ENCODE assay signal across 31 cellular contexts in genomic region chr2:99340669-99341236, GRCh38. TPM values are rescaled to one million over a fixed set of nuclear protein-coding genes. Genes with fewer than 3 reads are reported as not detected.
DNase-seq lines count a peak whose midpoint lies in the region; ATAC-seq, FAIRE-seq and TF ChIP-seq lines count a peak whose summit lies in the region.
"Had no signal": no experiment of that assay in that cellular context is flagged by ENCODE, and none has a peak within 500 bp of the region (broad histone marks: within the 10 kb centered on the region; RNA-seq: fewer than 3 reads in every experiment).

No MANE protein-coding gene starts in this region.

- no TSS peak for BruUV-seq in K562 (replicated peaks; lab: Mats Ljungman, UMichigan)

- no peak overlapping the region for H4K5ac ChIP-seq in mesendoderm (ENCODE audit: low read length)

- peaks cover 86% of the 10 kb centered on the region for H3K79me2 ChIP-seq in Loucy (ENCODE audit: insufficient read depth, low read length)
- H3K79me2 ChIP-seq in K562 (ENCODE audit: control insufficient read depth, insufficient read depth, low read length): peaks cover 95% of the 10 kb centered on the region
- peaks cover 67% of the 10 kb centered on the region for H3K79me2 ChIP-seq in mesendoderm (ENCODE audit: control insufficient read depth, insufficient read depth, low read length)

- H3K27ac Mint-ChIP-seq in activated CD4-positive, alpha-beta T cell treated with anti-CD3 and anti-CD28 coated beads for 36 hours: no peak overlapping the region
- no peak overlapping the region for H3K27ac Mint-ChIP-seq in naive thymus-derived CD4-positive, alpha-beta T cell
- no peak overlapping the region for H3K27ac Mint-ChIP-seq in activated CD8-positive, alpha-beta T cell treated with anti-CD3 and anti-CD28 coated beads for 36 hours
- H3K27ac Mint-ChIP-seq: activated CD4-positive, alpha-beta T cell treated with anti-CD3 and anti-CD28 coated beads, Interleukin-2, amount 10 ng/mL, durations not matched to agents 7 days and 5 days; activated naive CD4-positive, alpha-beta T cell treated with anti-CD3 and anti-CD28 coated beads, Interleukin-2, amount 50 U/mL, for 72 hours; dendritic cell treated with granulocyte-macrophage colony-stimulating factor and Interleukin-4, amounts not matched to agents 40 ng/mL and 50 ng/mL, for 4 days; endodermal cell; stimulated activated naive CD8-positive, alpha-beta T cell treated with anti-CD3 and anti-CD28 coated beads, Interleukin-15, amount 100 ng/mL, for 72 hours had no signal

- no peak overlapping the region for H2BK15ac ChIP-seq in mesendoderm (replicated peaks; ENCODE audit: low read depth)

- no peak for ATAC-seq in activated CD4-positive, alpha-beta T cell treated with anti-CD3 and anti-CD28 coated beads for 36 hours
- no peak for ATAC-seq in K562
- no peak for ATAC-seq in naive thymus-derived CD4-positive, alpha-beta T cell
- ATAC-seq in GM21737 (IDR thresholded peaks at IDR 0.05; ENCODE audit: unreplicated experiment): no peak
- no peak for ATAC-seq in activated CD8-positive, alpha-beta T cell treated with anti-CD3 and anti-CD28 coated beads for 36 hours
- ATAC-seq: activated naive CD4-positive, alpha-beta T cell treated with anti-CD3 and anti-CD28 coated beads, Interleukin-2, amount 50 U/mL, for 72 hours; gastrocnemius medialis; left lung; psoas muscle; stimulated activated naive CD8-positive, alpha-beta T cell treated with anti-CD3 and anti-CD28 coated beads, Interleukin-15, amount 100 ng/mL, for 72 hours had no signal

- H2BK120ac ChIP-seq in mesendoderm (ENCODE audit: low read depth, low read length): no peak overlapping the region

- H2BK5ac ChIP-seq in mesendoderm (ENCODE audit: low read length): no peak overlapping the region

- H3K4ac ChIP-seq in mesendoderm (ENCODE audit: low read depth, low read length): no peak overlapping the region

- no peaks in the 10 kb centered on the region for H3K9me3 Mint-ChIP-seq in activated CD4-positive, alpha-beta T cell treated with anti-CD3 and anti-CD28 coated beads for 36 hours (ENCODE audit: low read depth)
- no peaks in the 10 kb centered on the region for H3K9me3 Mint-ChIP-seq in naive thymus-derived CD4-positive, alpha-beta T cell
- H3K9me3 Mint-ChIP-seq in activated CD8-positive, alpha-beta T cell treated with anti-CD3 and anti-CD28 coated beads for 36 hours: no peaks in the 10 kb centered on the region
- H3K9me3 Mint-ChIP-seq: activated CD4-positive, alpha-beta T cell treated with anti-CD3 and anti-CD28 coated beads, Interleukin-2, amount 10 ng/mL, durations not matched to agents 7 days and 5 days; activated naive CD4-positive, alpha-beta T cell treated with anti-CD3 and anti-CD28 coated beads, Interleukin-2, amount 50 U/mL, for 72 hours; central memory CD8-positive, alpha-beta T cell; dendritic cell treated with granulocyte-macrophage colony-stimulating factor and Interleukin-4, amounts not matched to agents 40 ng/mL and 50 ng/mL, for 4 days; endodermal cell; IgD-negative memory B cell; stimulated activated naive CD8-positive, alpha-beta T cell treated with anti-CD3 and anti-CD28 coated beads, Interleukin-15, amount 100 ng/mL, for 72 hours had no signal

- H2AFZ ChIP-seq in Loucy (ENCODE audit: low read length) (no peak overlapping the region), K562 (ENCODE audit: low read depth, low read length) (no peak overlapping the region)

- no peak for TF ChIP-seq EP300 in K562 (IDR thresholded peaks at IDR 0.05; ENCODE audit: low read length)

- H3K23ac ChIP-seq in mesendoderm (ENCODE audit: low read length): no peak overlapping the region

- TF ChIP-seq POLR2A in K562 (conservative IDR thresholded peaks at IDR 0.05): no peak

- H3K4me2 ChIP-seq in Loucy (ENCODE audit: low read depth, low read length, poor library complexity, severe bottlenecking): peak overlapping the region; percentile 55
- peak overlapping the region; percentile 45; the same call in 1 of the 2 replicates for H3K4me2 ChIP-seq in K562 (ENCODE audit: insufficient read depth, low read length)
- H3K4me2 ChIP-seq in mesendoderm (ENCODE audit: low read length): no peak overlapping the region

- H3K9me2 ChIP-seq in Loucy (replicated peaks; ENCODE audit: low read depth, low read length): no peaks in the 10 kb centered on the region

- TF ChIP-seq RAD21 in K562 (CRISPR knock-in tag; conservative IDR thresholded peaks at IDR 0.05 in 1 of 2, IDR thresholded peaks at IDR 0.05 in 1 of 2): no peak

- H3K27ac ChIP-seq in K562 (ENCODE audit: extremely low read depth, low read depth, low read length) (no peak overlapping the region; the same call in 2 of the 3 replicates), mesendoderm (ENCODE audit: low read depth, low read length) (no peak overlapping the region)
- H3K27ac ChIP-seq in naive thymus-derived CD4-positive, alpha-beta T cell (ENCODE audit: low read depth, low read length): no peak overlapping the region
- H3K27ac ChIP-seq: 22Rv1, gastrocnemius medialis, left lung, neutrophil, psoas muscle, skin epidermis, WERI-Rb-1 had no signal

- POLR2A ChIA-PET in activated CD4-positive, alpha-beta T cell treated with anti-CD3 and anti-CD28 coated beads for 36 hours (lab: Charles Lee): no interaction called here
- POLR2A ChIA-PET in K562 (lab: Yijun Ruan, JAX): interaction anchor here (0.6 to 1.1 kb wide), 2 partner anchors 10 to 46 kb away, joined by 3 to 4 read pairs; no protein-coding TSS in a partner anchor
- POLR2A ChIA-PET in naive thymus-derived CD4-positive, alpha-beta T cell (lab: Charles Lee): no interaction called here
- POLR2A ChIA-PET in activated CD8-positive, alpha-beta T cell treated with anti-CD3 and anti-CD28 coated beads for 36 hours (lab: Charles Lee): no interaction called here

- in situ Hi-C loops in K562 (cut with MboI): no loop called here

- H3K4me1 ChIP-seq in Loucy (ENCODE audit: insufficient read depth, low read length, poor library complexity, severe bottlenecking) (peaks cover 34% of the 10 kb centered on the region), K562 (replicated peaks in 1 of 2; ENCODE audit: control insufficient read depth in 2 of 2, insufficient read depth in 2 of 2, low read length in 2 of 2) (peaks cover 5 to 11% of the 10 kb centered on the region in 2 experiments; a peak in 3 of 5 replicates), mesendoderm (ENCODE audit: control insufficient read depth, low read depth, low read length) (no peaks in the 10 kb centered on the region)
- peaks cover 8 to 9% of the 10 kb centered on the region in 2 donors for H3K4me1 ChIP-seq in naive thymus-derived CD4-positive, alpha-beta T cell (ENCODE audit: control insufficient read depth in 2 of 2, insufficient read depth in 2 of 2, low read length in 2 of 2)

- H3K4me1 Mint-ChIP-seq in activated CD4-positive, alpha-beta T cell treated with anti-CD3 and anti-CD28 coated beads for 36 hours: peaks cover 46% of the 10 kb centered on the region
- peaks cover 22 to 58% (median 44%) of the 10 kb centered on the region in 7 donors for H3K4me1 Mint-ChIP-seq in naive thymus-derived CD4-positive, alpha-beta T cell
- peaks cover 41% of the 10 kb centered on the region for H3K4me1 Mint-ChIP-seq in activated CD8-positive, alpha-beta T cell treated with anti-CD3 and anti-CD28 coated beads for 36 hours (ENCODE audit: low read depth)

- H3K27me3 Mint-ChIP-seq in activated CD4-positive, alpha-beta T cell treated with anti-CD3 and anti-CD28 coated beads for 36 hours: no peaks in the 10 kb centered on the region
- no peaks in the 10 kb centered on the region for H3K27me3 Mint-ChIP-seq in naive thymus-derived CD4-positive, alpha-beta T cell
- H3K27me3 Mint-ChIP-seq in activated CD8-positive, alpha-beta T cell treated with anti-CD3 and anti-CD28 coated beads for 36 hours: no peaks in the 10 kb centered on the region
- H3K27me3 Mint-ChIP-seq: activated CD4-positive, alpha-beta T cell treated with anti-CD3 and anti-CD28 coated beads, Interleukin-2, amount 10 ng/mL, durations not matched to agents 7 days and 5 days; central memory CD8-positive, alpha-beta T cell; dendritic cell treated with granulocyte-macrophage colony-stimulating factor and Interleukin-4, amounts not matched to agents 40 ng/mL and 50 ng/mL, for 4 days; IgD-negative memory B cell; stimulated activated naive CD8-positive, alpha-beta T cell treated with anti-CD3 and anti-CD28 coated beads, Interleukin-15, amount 100 ng/mL, for 72 hours had no signal

- no peak for TF ChIP-seq CTCF in Loucy (conservative IDR thresholded peaks at IDR 0.05; ENCODE audit: low read length)
- TF ChIP-seq CTCF in K562 (IDR thresholded peaks at IDR 0.05 in 2 of 3, conservative IDR thresholded peaks at IDR 0.05 in 1 of 3; ENCODE audit: insufficient read depth in 2 of 3, low read depth in 1 of 3, low read length in 3 of 3): no peak
- no peak for TF ChIP-seq CTCF in activated CD8-positive, alpha-beta T cell treated with anti-CD3 and anti-CD28 coated beads for 36 hours (IDR thresholded peaks at IDR 0.05)

- H3K36me3 ChIP-seq in Loucy (ENCODE audit: insufficient read depth, low read length) (no peaks in the 10 kb centered on the region), K562 (ENCODE audit: control insufficient read depth, insufficient read depth, low read length) (peaks cover 12% of the 10 kb centered on the region; the same call in 1 of the 3 replicates), mesendoderm (ENCODE audit: control insufficient read depth, insufficient read depth, low read length) (no peaks in the 10 kb centered on the region)
- H3K36me3 ChIP-seq in naive thymus-derived CD4-positive, alpha-beta T cell (ENCODE audit: control insufficient read depth in 2 of 3, insufficient read depth in 3 of 3, low read length in 3 of 3): peaks cover 0 to 9% (median 0%) of the 10 kb centered on the region in 3 experiments
- H3K36me3 ChIP-seq: gastrocnemius medialis, left lung, neutrophil had no signal

- FAIRE-seq in K562 (lab: Jason Lieb, UNC): no peak
- FAIRE-seq: astrocyte, GM12892 had no signal

- H3K36me3 Mint-ChIP-seq in activated CD4-positive, alpha-beta T cell treated with anti-CD3 and anti-CD28 coated beads for 36 hours (ENCODE audit: low read depth): peaks cover 12% of the 10 kb centered on the region
- peaks cover 0 to 4% (median 0%) of the 10 kb centered on the region in 5 donors for H3K36me3 Mint-ChIP-seq in naive thymus-derived CD4-positive, alpha-beta T cell
- H3K36me3 Mint-ChIP-seq in activated CD8-positive, alpha-beta T cell treated with anti-CD3 and anti-CD28 coated beads for 36 hours (ENCODE audit: low read depth): peaks cover 9% of the 10 kb centered on the region
- H3K36me3 Mint-ChIP-seq: IgD-negative memory B cell had no signal

- no peaks in the 10 kb centered on the region for H3K9me1 ChIP-seq in K562 (ENCODE audit: control insufficient read depth, insufficient read depth, low read length)

- peak overlapping the region; percentile 49 for H3K4me3 ChIP-seq in Loucy (ENCODE audit: low read length, poor library complexity, severe bottlenecking)
- H3K4me3 ChIP-seq in K562: no peak overlapping the region
- no peak overlapping the region for H3K4me3 ChIP-seq in mesendoderm (ENCODE audit: low read length)
- no peak overlapping the region for H3K4me3 ChIP-seq in naive thymus-derived CD4-positive, alpha-beta T cell (ENCODE audit: low read length)
- H3K4me3 ChIP-seq: gastrocnemius medialis, left lung, MG63, psoas muscle, skin epidermis had no signal

- CTCF ChIA-PET in activated CD4-positive, alpha-beta T cell treated with anti-CD3 and anti-CD28 coated beads for 36 hours (lab: Charles Lee): no interaction called here
- CTCF ChIA-PET in K562 (lab: Yijun Ruan, JAX; ENCODE audit: low intra/inter-chr PET ratio): no interaction called here
- CTCF ChIA-PET in naive thymus-derived CD4-positive, alpha-beta T cell (lab: Charles Lee): no interaction called here
- CTCF ChIA-PET in activated CD8-positive, alpha-beta T cell treated with anti-CD3 and anti-CD28 coated beads for 36 hours (lab: Charles Lee): no interaction called here

- no peak overlapping the region for H3K56ac ChIP-seq in mesendoderm (ENCODE audit: low read length)

- no peak overlapping the region for H4K8ac ChIP-seq in mesendoderm (ENCODE audit: low read depth, low read length)

- no peaks in the 10 kb centered on the region for H3K9me3 ChIP-seq in Loucy (ENCODE audit: insufficient read depth, low read depth, low read length)
- H3K9me3 ChIP-seq in K562 (replicated peaks; ENCODE audit: control insufficient read depth, insufficient read depth, low read depth, low read length): no peaks in the 10 kb centered on the region
- H3K9me3 ChIP-seq in naive thymus-derived CD4-positive, alpha-beta T cell (ENCODE audit: control insufficient read depth in 2 of 3, low read length in 3 of 3): no peaks in the 10 kb centered on the region
- H3K9me3 ChIP-seq: gastrocnemius medialis, left lung, MG63, neutrophil, psoas muscle had no signal

- H2AK5ac ChIP-seq in mesendoderm (ENCODE audit: low read length): no peak overlapping the region

- H3K9ac ChIP-seq in Loucy (ENCODE audit: low read depth, low read length, poor library complexity, severe bottlenecking): peak overlapping the region; percentile 51
- peak overlapping the region in 1 of 2 experiments; percentile 62; a peak in 1 of 4 replicates for H3K9ac ChIP-seq in K562 (ENCODE audit: insufficient read depth in 1 of 2, low read depth in 2 of 2, low read length in 2 of 2)
- H3K9ac ChIP-seq in mesendoderm (ENCODE audit: low read length): no peak overlapping the region

- intact Hi-C loops in activated CD4-positive, alpha-beta T cell treated with anti-CD3 and anti-CD28 coated beads for 36 hours (cut with DNase I, micrococcal nuclease): loop anchor here in 1 of 2 experiments (1.0 kb wide), 1 partner anchor 8 kb away; no protein-coding TSS in a partner anchor
- intact Hi-C loops in K562 (cut with micrococcal nuclease): no loop called here
- intact Hi-C loops in naive thymus-derived CD4-positive, alpha-beta T cell (cut with micrococcal nuclease): no loop called here
- intact Hi-C loops in activated CD8-positive, alpha-beta T cell treated with anti-CD3 and anti-CD28 coated beads for 36 hours (cut with micrococcal nuclease): no loop called here

- H3K4me3 Mint-ChIP-seq in activated CD4-positive, alpha-beta T cell treated with anti-CD3 and anti-CD28 coated beads for 36 hours: no peak overlapping the region
- H3K4me3 Mint-ChIP-seq in naive thymus-derived CD4-positive, alpha-beta T cell: no peak overlapping the region
- H3K4me3 Mint-ChIP-seq in activated CD8-positive, alpha-beta T cell treated with anti-CD3 and anti-CD28 coated beads for 36 hours: no peak overlapping the region
- H3K4me3 Mint-ChIP-seq: activated CD4-positive, alpha-beta T cell treated with anti-CD3 and anti-CD28 coated beads, Interleukin-2, amount 10 ng/mL, durations not matched to agents 7 days and 5 days; central memory CD8-positive, alpha-beta T cell; dendritic cell treated with granulocyte-macrophage colony-stimulating factor and Interleukin-4, amounts not matched to agents 40 ng/mL and 50 ng/mL, for 4 days; endodermal cell had no signal

- H3K18ac ChIP-seq in mesendoderm (ENCODE audit: low read length): no peak overlapping the region

- 20% methylated on average over 3 of the region's 8 CpGs for WGBS in K562 (ENCODE audit: insufficient coverage, low coverage, missing lambda C conversion rate)
- WGBS in mesendoderm (ENCODE audit: extremely low coverage, insufficient coverage, low lambda C conversion rate): no CpG with 5 or more reads among the region's 8 CpGs

- H3K79me1 ChIP-seq in mesendoderm (ENCODE audit: low read length): peaks cover 5% of the 10 kb centered on the region

- H4K20me1 ChIP-seq in Loucy (ENCODE audit: insufficient read depth, low read length, poor library complexity, severe bottlenecking) (peaks cover 53% of the 10 kb centered on the region), K562 (replicated peaks; ENCODE audit: control insufficient read depth, insufficient read depth, low read length) (peaks cover 17% of the 10 kb centered on the region; the same call in 1 of the 2 replicates)

- no peaks in the 10 kb centered on the region for H3K27me3 ChIP-seq in Loucy (ENCODE audit: insufficient read depth, low read length, poor library complexity, severe bottlenecking)
- no peaks in the 10 kb centered on the region for H3K27me3 ChIP-seq in K562 (ENCODE audit: control insufficient read depth in 2 of 2, insufficient read depth in 2 of 2, low read length in 2 of 2)
- H3K27me3 ChIP-seq in mesendoderm (ENCODE audit: insufficient read depth, low read length, poor library complexity): no peaks in the 10 kb centered on the region
- H3K27me3 ChIP-seq in naive thymus-derived CD4-positive, alpha-beta T cell (ENCODE audit: control insufficient read depth in 2 of 2, insufficient read depth in 2 of 2, low read length in 2 of 2): no peaks in the 10 kb centered on the region
- H3K27me3 ChIP-seq: gastrocnemius medialis, left lung, MG63, neutrophil had no signal

- DNase-seq in activated CD4-positive, alpha-beta T cell treated with anti-CD3 and anti-CD28 coated beads for 36 hours: peak; percentile 12
- DNase-seq in activated CD4-positive, alpha-beta T cell treated with anti-CD3 and anti-CD28 coated beads for 1 hour: no peak
- DNase-seq in K562 (ENCODE audit: extremely low read depth in 1 of 4, low spot score in 3 of 4): peak in 1 of 4 experiments; percentile 16
- DNase-seq in mesendoderm: peak; percentile 21
- no peak for DNase-seq in naive thymus-derived CD4-positive, alpha-beta T cell
- DNase-seq in activated CD8-positive, alpha-beta T cell treated with anti-CD3 and anti-CD28 coated beads for 36 hours: no peak
- DNase-seq: activated CD4-positive, alpha-beta T cell treated with anti-CD3 and anti-CD28 coated beads, Interleukin-2, amount 10 ng/mL, durations not matched to agents 7 days and 5 days; EL; endodermal cell; gastrocnemius medialis; hippocampal formation; left lung; MG63; NCI-H774; psoas muscle; Right ventricle myocardium superior; stimulated activated CD8-positive, alpha-beta memory T cell treated with anti-CD3 and anti-CD28 coated beads, Interleukin-4, amount 100 ng/mL, for 48 hours; stimulated activated naive CD8-positive, alpha-beta T cell treated with anti-CD3 and anti-CD28 coated beads, Interleukin-15, amount 100 ng/mL, for 72 hours; T-helper 9 cell; WERI-Rb-1 had no signal

- peaks cover 5% of the 10 kb centered on the region; the same call in 1 of the 2 replicates for H3F3A ChIP-seq in Loucy (ENCODE audit: low read depth)

RNA-seq across cellular contexts. Expression of gene EIF5B, which starts 3.6 kb away (rescaled TPM):
- 10 to 100 TPM; 79.0 to 95.4 TPM for total RNA-seq in activated CD4-positive, alpha-beta T cell treated with anti-CD3 and anti-CD28 coated beads for 36 hours
- 65.8 and 137 TPM in 2 replicates for total RNA-seq in K562 (2011; cell fraction: chromatin; rRNA removed; ENCODE audit: low replicate concordance)
- total RNA-seq in K562 (2011; cell fraction: nucleolus; rRNA removed): 29.0 and 47.8 TPM in 2 replicates
- total RNA-seq in K562 (2011; cell fraction: nucleoplasm; rRNA removed): 94.7 and 163 TPM in 2 replicates
- total RNA-seq in K562 (2014; rRNA removed) (45.4 and 47.7 TPM in 2 replicates), K562 (2014; rRNA removed; fragmentation: Illumina TruSeq; extraction: Trizol) (33.8 and 41.5 TPM in 2 replicates), K562 (2015; rRNA removed; fragmentation: Illumina TruSeq; extraction: Trizol) (45.1 and 48.8 TPM in 2 replicates), K562 (2021) (48.3 and 56.4 TPM in 2 replicates)
- polyA plus RNA-seq in K562 (2011; rRNA removed) (26.2 and 38.2 TPM in 2 replicates), K562 (2014; fragmentation: Illumina TruSeq; extraction: Trizol) (121 and 143 TPM in 2 replicates), K562 (2014; fragmentation: Nextera tagmentation; extraction: Ambion mirVana) (10 to 100 TPM; 26.5 to 33.2 TPM), K562 (2014; rRNA removed) (48.0 and 76.4 TPM in 2 replicates)
- 9.0 and 24.4 TPM in 2 replicates for polyA plus RNA-seq in K562 (2011; cell fraction: cytosol; rRNA removed)
- polyA plus RNA-seq in K562 (2011; cell fraction: nucleus; rRNA removed): 61.0 and 70.7 TPM in 2 replicates
- polyA plus RNA-seq in K562 (2012): 39.4 and 83.7 TPM in 2 replicates
- 82.5 and 88.2 TPM in 2 replicates for polyA minus RNA-seq in K562 (2011; rRNA and poly(A)+ RNA removed)
- polyA minus RNA-seq in K562 (2011; cell fraction: cytosol; rRNA and poly(A)+ RNA removed): 24.1 and 27.2 TPM in 2 replicates
- 43.2 and 72.9 TPM in 2 replicates for polyA minus RNA-seq in K562 (2011; cell fraction: nucleus; rRNA and poly(A)+ RNA removed)
- 112 TPM for polyA plus RNA-seq in mesendoderm (2013, experiment 1 of 2)
- polyA plus RNA-seq in mesendoderm (2013, experiment 2 of 2): 113 TPM
- 10 to 100 TPM; 28.0 to 49.0 (median 37.6) TPM for total RNA-seq in naive thymus-derived CD4-positive, alpha-beta T cell
- 10 to 100 TPM in 1 of 2 donors, 1 to 10 TPM in 1; 5.6 to 14.0 TPM for polyA plus RNA-seq in naive thymus-derived CD4-positive, alpha-beta T cell
- total RNA-seq in activated CD8-positive, alpha-beta T cell treated with anti-CD3 and anti-CD28 coated beads for 36 hours: 10 to 100 TPM; 71.6 to 75.3 TPM

RNA-seq across cellular contexts. Expression of gene TXNDC9, which starts 4.6 kb away (rescaled TPM):
- 10 to 100 TPM; 19.4 to 27.9 TPM for total RNA-seq in activated CD4-positive, alpha-beta T cell treated with anti-CD3 and anti-CD28 coated beads for 36 hours
- total RNA-seq in K562 (2011; cell fraction: chromatin; rRNA removed; ENCODE audit: low replicate concordance): 47.3 and 91.2 TPM in 2 replicates
- 27.7 and 29.0 TPM in 2 replicates for total RNA-seq in K562 (2011; cell fraction: nucleolus; rRNA removed)
- 37.5 and 49.1 TPM in 2 replicates for total RNA-seq in K562 (2011; cell fraction: nucleoplasm; rRNA removed)
- total RNA-seq in K562 (2014; rRNA removed): 34.4 and 39.2 TPM in 2 replicates
- total RNA-seq in K562 (2014; rRNA removed; fragmentation: Illumina TruSeq; extraction: Trizol): 75.8 and 85.2 TPM in 2 replicates
- total RNA-seq in K562 (2015; rRNA removed; fragmentation: Illumina TruSeq; extraction: Trizol): 67.4 and 68.8 TPM in 2 replicates
- total RNA-seq in K562 (2021): 37.1 and 37.5 TPM in 2 replicates
- 46.3 and 65.5 TPM in 2 replicates for polyA plus RNA-seq in K562 (2011; rRNA removed)
- polyA plus RNA-seq in K562 (2011; cell fraction: cytosol; rRNA removed): 13.3 and 17.3 TPM in 2 replicates
- 14.8 and 21.2 TPM in 2 replicates for polyA plus RNA-seq in K562 (2011; cell fraction: nucleus; rRNA removed)
- polyA plus RNA-seq in K562 (2012): 34.2 and 34.7 TPM in 2 replicates
- polyA plus RNA-seq in K562 (2014; fragmentation: Illumina TruSeq; extraction: Trizol): 58.3 and 58.4 TPM in 2 replicates
- polyA plus RNA-seq in K562 (2014; fragmentation: Nextera tagmentation; extraction: Ambion mirVana): 100 to 1,000 TPM; 194 to 211 TPM
- 44.6 and 51.3 TPM in 2 replicates for polyA plus RNA-seq in K562 (2014; rRNA removed)
- polyA minus RNA-seq in K562 (2011; rRNA and poly(A)+ RNA removed): 44.0 and 49.5 TPM in 2 replicates
- polyA minus RNA-seq in K562 (2011; cell fraction: cytosol; rRNA and poly(A)+ RNA removed): 12.2 and 19.8 TPM in 2 replicates
- 21.1 and 33.5 TPM in 2 replicates for polyA minus RNA-seq in K562 (2011; cell fraction: nucleus; rRNA and poly(A)+ RNA removed)
- 44.6 TPM for polyA plus RNA-seq in mesendoderm (2013, experiment 1 of 2)
- polyA plus RNA-seq in mesendoderm (2013, experiment 2 of 2): 42.9 TPM
- total RNA-seq in naive thymus-derived CD4-positive, alpha-beta T cell: 10 to 100 TPM in 4 of 5 experiments, 1 to 10 TPM in 1; 7.8 to 31.4 (median 24.4) TPM
- 10 to 100 TPM; 48.2 to 49.3 TPM for polyA plus RNA-seq in naive thymus-derived CD4-positive, alpha-beta T cell
- total RNA-seq in activated CD8-positive, alpha-beta T cell treated with anti-CD3 and anti-CD28 coated beads for 36 hours: 10 to 100 TPM; 23.0 to 27.0 TPM

RNA-seq across cellular contexts. Expression of gene LYG1, which starts 39.8 kb away (rescaled TPM):
- total RNA-seq in activated CD4-positive, alpha-beta T cell treated with anti-CD3 and anti-CD28 coated beads for 36 hours: under 1 TPM; 0.66 to 0.86 TPM
- total RNA-seq in K562 (2011; cell fraction: chromatin; rRNA removed; ENCODE audit: low replicate concordance): 2.9 and 4.2 TPM in 2 replicates
- total RNA-seq in K562 (2011; cell fraction: nucleolus; rRNA removed): 1.2 and 2.0 TPM in 2 replicates
- total RNA-seq in K562 (2011; cell fraction: nucleoplasm; rRNA removed): 2.0 and 2.4 TPM in 2 replicates
- total RNA-seq in K562 (2014; rRNA removed) (0.64 and 0.94 TPM in 2 replicates), K562 (2014; rRNA removed; fragmentation: Illumina TruSeq; extraction: Trizol) (1.0 and 1.1 TPM in 2 replicates), K562 (2015; rRNA removed; fragmentation: Illumina TruSeq; extraction: Trizol) (1.1 and 1.2 TPM in 2 replicates), K562 (2021) (0.91 and 1.3 TPM in 2 replicates)
- polyA plus RNA-seq in K562 (2011; rRNA removed) (2.6 and 4.7 TPM in 2 replicates), K562 (2014; fragmentation: Illumina TruSeq; extraction: Trizol) (0.68 and 1.4 TPM in 2 replicates), K562 (2014; fragmentation: Nextera tagmentation; extraction: Ambion mirVana) (1 to 10 TPM; 1.7 to 1.8 TPM), K562 (2014; rRNA removed) (1.2 and 1.7 TPM in 2 replicates)
- 0.72 and 2.5 TPM in 2 replicates for polyA plus RNA-seq in K562 (2011; cell fraction: cytosol; rRNA removed)
- 11.9 and 14.3 TPM in 2 replicates for polyA plus RNA-seq in K562 (2011; cell fraction: nucleus; rRNA removed)
- polyA plus RNA-seq in K562 (2012): 1.1 and 1.9 TPM in 2 replicates
- 0.93 and 0.98 TPM in 2 replicates for polyA minus RNA-seq in K562 (2011; rRNA and poly(A)+ RNA removed)
- polyA minus RNA-seq in K562 (2011; cell fraction: cytosol; rRNA and poly(A)+ RNA removed): not detected in 2 replicates
- polyA minus RNA-seq in K562 (2011; cell fraction: nucleus; rRNA and poly(A)+ RNA removed): 1.3 and 1.8 TPM in 2 replicates
- polyA plus RNA-seq in mesendoderm (2013, experiment 1 of 2): 0.14 TPM
- 0.13 TPM for polyA plus RNA-seq in mesendoderm (2013, experiment 2 of 2)
- 1 to 10 TPM; 1.0 to 3.6 (median 3.0) TPM for total RNA-seq in naive thymus-derived CD4-positive, alpha-beta T cell
- under 1 TPM in 1 of 2 donors, not detected in 1; 0.56 TPM for polyA plus RNA-seq in naive thymus-derived CD4-positive, alpha-beta T cell
- under 1 TPM; 0.54 to 0.81 TPM for total RNA-seq in activated CD8-positive, alpha-beta T cell treated with anti-CD3 and anti-CD28 coated beads for 36 hours
- total RNA-seq: Right ventricle myocardium superior had no signal

Comparison
In these comparisons a context has a peak if more than half of its experiments do, and no peak if none do; other contexts are left out.
1. DNase-seq: peak in activated CD4-positive, alpha-beta T cell treated with anti-CD3 and anti-CD28 coated beads for 36 hours (single experiment) and mesendoderm (single experiment); none in activated CD4-positive, alpha-beta T cell treated with anti-CD3 and anti-CD28 coated beads for 1 hour (single experiment), naive thymus-derived CD4-positive, alpha-beta T cell (0 of 9) and activated CD8-positive, alpha-beta T cell treated with anti-CD3 and anti-CD28 coated beads for 36 hours (single experiment).